12 cellular contexts compared by ENCODE assay signal in the genomic region with DNA sequence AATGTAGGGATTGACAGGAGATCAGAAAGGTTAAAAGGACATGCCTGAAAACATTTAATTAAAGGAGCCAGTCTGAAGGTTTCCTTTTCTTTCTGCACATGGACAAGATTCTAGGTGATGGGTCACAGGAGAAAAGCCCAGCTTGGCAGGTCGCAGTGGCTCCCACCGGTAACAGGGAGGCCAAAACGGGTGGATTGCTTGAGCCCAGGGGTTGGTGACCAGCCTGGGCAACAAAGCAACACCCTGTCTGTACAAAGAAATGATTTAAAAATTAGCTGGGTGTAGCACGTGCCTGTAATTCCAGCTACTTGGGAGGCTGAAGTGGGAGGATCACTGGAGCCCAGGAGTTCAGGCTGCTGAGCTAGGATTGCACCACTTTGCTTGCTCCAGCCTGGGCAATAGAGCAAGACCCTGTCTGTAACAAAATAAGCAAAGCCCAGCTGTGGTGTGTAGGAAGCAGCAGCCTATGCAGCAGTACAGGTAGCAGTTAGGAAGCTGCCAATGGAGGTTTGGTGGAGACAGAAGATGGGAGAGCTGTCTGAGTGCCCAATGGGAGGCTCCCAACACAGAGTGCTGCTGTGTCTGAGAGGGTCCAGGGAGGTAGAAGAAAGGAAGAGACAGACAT. TPM values are rescaled to one million over a fixed set of nuclear protein-coding genes. Genes with fewer than 3 reads are reported as not detected.
A peak's percentile ranks its signal among the peaks of the same experiment; 100 is the strongest.
DNase-seq lines count a peak whose midpoint lies in the region; ATAC-seq and TF ChIP-seq lines count a peak whose summit lies in the region.
"Had no signal": no experiment of that assay in that cellular context is flagged by ENCODE, and none has a peak within 500 bp of the region (broad histone marks: within the 10 kb centered on the region; RNA-seq: fewer than 3 reads in every experiment).

No MANE protein-coding gene starts in this region.

- no peaks in the 10 kb centered on the region for H3K9me3 Mint-ChIP-seq in nephron

- H3K27me3 ChIP-seq in right atrium auricular region (no peaks in the 10 kb centered on the region), ascending aorta (no peaks in the 10 kb centered on the region)

- H3K4me1 Mint-ChIP-seq in nephron, result peaks cover 29% of the 10 kb centered on the region

- H3K36me3 Mint-ChIP-seq in nephron (ENCODE audit: low read depth), result no peaks in the 10 kb centered on the region

- H3K27ac ChIP-seq in right atrium auricular region, result peak overlapping the region; percentile 85 to 95
- H3K27ac ChIP-seq in ascending aorta, result peak overlapping the region; percentile 83 to 88
- H3K27ac ChIP-seq: neutrophil had no signal

- H3K4me3 ChIP-seq in right atrium auricular region, result no peak overlapping the region
- H3K4me3 ChIP-seq in ascending aorta, result no peak overlapping the region

- H3K9me3 ChIP-seq in right atrium auricular region, result no peaks in the 10 kb centered on the region
- H3K9me3 ChIP-seq in ascending aorta, result no peaks in the 10 kb centered on the region
- H3K9me3 ChIP-seq: neutrophil had no signal

- H3K4me1 ChIP-seq in right atrium auricular region, result peaks cover 0 to 42% of the 10 kb centered on the region in 2 donors
- peaks cover 9 to 22% of the 10 kb centered on the region in 2 donors for H3K4me1 ChIP-seq in ascending aorta

- DNase-seq in right atrium auricular region (ENCODE audit: low spot score) (no peak), left ventricle myocardium superior (no peak), ascending aorta (ENCODE audit: low spot score in 2 of 2) (no peak)
- no peak for DNase-seq in effector CD8-positive, alpha-beta T cell (lab: John Stamatoyannopoulos, UW)
- DNase-seq: endodermal cell, Kasumi-1, NCI-H510A treated with DMSO at 0.1 percent for 48 hours had no signal

- TF ChIP-seq CTCF in right atrium auricular region (IDR thresholded peaks at IDR 0.05), result no peak
- TF ChIP-seq CTCF in ascending aorta (IDR thresholded peaks at IDR 0.05), result no peak
- TF ChIP-seq CTCF in nephron (IDR thresholded peaks at IDR 0.05; ENCODE audit: unreplicated experiment in 3 of 3), result no peak

- peak overlapping the region in 2 of 3 experiments; percentile 99 to 100 for H3K27ac Mint-ChIP-seq in nephron
- H3K27ac Mint-ChIP-seq: endodermal cell had no signal

- H3K4me3 Mint-ChIP-seq in nephron, result no peak overlapping the region
- H3K4me3 Mint-ChIP-seq: endodermal cell had no signal

- intact Hi-C loops in left ventricle myocardium superior (cut with micrococcal nuclease) (no loop called here), ascending aorta (cut with DNase I) (loop anchor here (5.0 kb wide), 1 partner anchor 259 kb away; no protein-coding TSS in a partner anchor)

- H3K27me3 Mint-ChIP-seq in nephron (ENCODE audit: low read depth), result peaks cover 3% of the 10 kb centered on the region

- ATAC-seq in left ventricle myocardium superior (no peak), HG03108 (IDR thresholded peaks at IDR 0.05; ENCODE audit: unreplicated experiment) (no peak), HG02642 (IDR thresholded peaks at IDR 0.05; ENCODE audit: poor library complexity, unreplicated experiment) (no peak), HG02885 (IDR thresholded peaks at IDR 0.05; ENCODE audit: poor library complexity, unreplicated experiment) (no peak)

- no peaks in the 10 kb centered on the region for H3K36me3 ChIP-seq in right atrium auricular region
- H3K36me3 ChIP-seq in ascending aorta, result no peaks in the 10 kb centered on the region
- H3K36me3 ChIP-seq: neutrophil had no signal

RNA-seq across cellular contexts. Expression of a gene that starts 7.3 kb away (rescaled TPM):
- total RNA-seq in right atrium auricular region (10 to 100 TPM; 14.6 to 17.3 TPM), left ventricle myocardium superior (10.2 TPM), ascending aorta (38.5 TPM)

RNA-seq across cellular contexts. Expression of a gene that starts 17.0 kb away (rescaled TPM):
- total RNA-seq in right atrium auricular region, result 10 to 100 TPM; 10.4 to 11.4 TPM
- 7.5 TPM for total RNA-seq in left ventricle myocardium superior
- total RNA-seq in ascending aorta, result 60.6 TPM

RNA-seq across cellular contexts. Expression of a gene that starts 26.5 kb away (rescaled TPM):
- total RNA-seq in right atrium auricular region (10 to 100 TPM; 49.1 to 77.1 TPM), left ventricle myocardium superior (68.3 TPM), ascending aorta (173 TPM)

RNA-seq across cellular contexts. Expression of a gene that starts 31.8 kb away (rescaled TPM):
- total RNA-seq in right atrium auricular region (under 1 TPM in 1 of 2 donors, not detected in 1; 0.31 TPM), left ventricle myocardium superior (not detected), ascending aorta (not detected)

RNA-seq across cellular contexts. Expression of a gene that starts 33.5 kb away (rescaled TPM):
- total RNA-seq in right atrium auricular region (10 to 100 TPM; 27.5 to 29.7 TPM), left ventricle myocardium superior (34.8 TPM), ascending aorta (35.2 TPM)
